27 cellular contexts compared by ENCODE assay signal in genomic region chr4:22072240-22072639, GRCh38.
"Had no signal": no experiment of that assay in that cellular context is flagged by ENCODE, and none has a peak within 500 bp of the region (broad histone marks: within the 10 kb centered on the region; RNA-seq: fewer than 3 reads in every experiment).

No MANE protein-coding gene starts in this region.

- H3K36me3 Mint-ChIP-seq: activated CD8-positive, alpha-beta memory T cell treated with anti-CD3 and anti-CD28 coated beads, Interleukin-2, amount 10 ng/mL, durations not matched to agents 7 days and 5 days; mesothelial cell of epicardium had no signal

- H3K4me3 ChIP-seq: esophagus squamous epithelium, heart right ventricle, pancreas, prostate gland, skin epidermis, thyroid gland, upper lobe of left lung, vagina had no signal

- H3K9me3 ChIP-seq: esophagus squamous epithelium, pancreas, prostate gland, thyroid gland, upper lobe of left lung, vagina had no signal

- H3K27me3 ChIP-seq: esophagus squamous epithelium, heart right ventricle, pancreas, thyroid gland, upper lobe of left lung, vagina had no signal

- H3K27me3 Mint-ChIP-seq: activated CD4-positive, alpha-beta memory T cell treated with anti-CD3 and anti-CD28 coated beads, Interleukin-2, amount 10 ng/mL, durations not matched to agents 7 days and 5 days; activated CD4-positive, alpha-beta T cell treated with anti-CD3 and anti-CD28 coated beads, Interleukin-2, amount 10 ng/mL, durations not matched to agents 7 days and 5 days; activated CD8-positive, alpha-beta memory T cell treated with anti-CD3 and anti-CD28 coated beads, Interleukin-2, amount 10 ng/mL, durations not matched to agents 7 days and 5 days; central memory CD8-positive, alpha-beta T cell; stimulated activated naive CD8-positive, alpha-beta T cell treated with anti-CD3 and anti-CD28 coated beads, Interleukin-15, Interleukin-2, amounts not matched to agents 100 ng/mL and 50 ng/mL, for 24 hours had no signal

- H3K36me3 ChIP-seq: esophagus squamous epithelium, heart right ventricle, pancreas, prostate gland, thyroid gland, upper lobe of left lung, vagina had no signal

- H3K27ac Mint-ChIP-seq: activated CD4-positive, alpha-beta memory T cell treated with anti-CD3 and anti-CD28 coated beads, Interleukin-2, amount 10 ng/mL, durations not matched to agents 7 days and 5 days; activated CD4-positive, alpha-beta T cell treated with anti-CD3 and anti-CD28 coated beads, Interleukin-2, amount 10 ng/mL, durations not matched to agents 7 days and 5 days; activated CD8-positive, alpha-beta memory T cell treated with anti-CD3 and anti-CD28 coated beads, Interleukin-2, amount 10 ng/mL, durations not matched to agents 7 days and 5 days; mesothelial cell of epicardium; naive thymus-derived CD4-positive, alpha-beta T cell; stimulated activated naive CD8-positive, alpha-beta T cell treated with anti-CD3 and anti-CD28 coated beads, Interleukin-15, Interleukin-2, amounts not matched to agents 100 ng/mL and 50 ng/mL, for 24 hours; T-helper 1 cell treated with Interleukin-12 subunit alpha and Interleukin-12 subunit beta and Interleukin-4 antibody, amounts not matched to agents 30 μg/mL and 1 μg/mL, for 36 hours had no signal

- H3K4me3 Mint-ChIP-seq: activated CD4-positive, alpha-beta memory T cell treated with anti-CD3 and anti-CD28 coated beads, Interleukin-2, amount 10 ng/mL, durations not matched to agents 7 days and 5 days; activated CD4-positive, alpha-beta T cell treated with anti-CD3 and anti-CD28 coated beads, Interleukin-2, amount 10 ng/mL, durations not matched to agents 7 days and 5 days; activated CD8-positive, alpha-beta memory T cell treated with anti-CD3 and anti-CD28 coated beads, Interleukin-2, amount 10 ng/mL, durations not matched to agents 7 days and 5 days; central memory CD8-positive, alpha-beta T cell; mesothelial cell of epicardium; naive thymus-derived CD4-positive, alpha-beta T cell; stimulated activated naive CD8-positive, alpha-beta T cell treated with anti-CD3 and anti-CD28 coated beads, Interleukin-15, Interleukin-2, amounts not matched to agents 100 ng/mL and 50 ng/mL, for 24 hours; T-helper 1 cell treated with Interleukin-12 subunit alpha and Interleukin-12 subunit beta and Interleukin-4 antibody, amounts not matched to agents 30 μg/mL and 1 μg/mL, for 36 hours had no signal

- DNase-seq: activated CD4-positive, alpha-beta memory T cell treated with anti-CD3 and anti-CD28 coated beads, Interleukin-2, amount 10 ng/mL, durations not matched to agents 7 days and 5 days; activated CD4-positive, alpha-beta T cell treated with anti-CD3 and anti-CD28 coated beads, Interleukin-2, amount 10 ng/mL, durations not matched to agents 7 days and 5 days; activated CD8-positive, alpha-beta memory T cell treated with anti-CD3 and anti-CD28 coated beads, Interleukin-2, amount 10 ng/mL, durations not matched to agents 7 days and 5 days; activated gamma-delta T cell; activated naive CD4-positive, alpha-beta T cell treated with anti-CD3 and anti-CD28 coated beads, Interleukin-2, amount 50 U/mL, for 16 hours; anterior cingulate cortex; dermis blood vessel endothelial cell; effector CD4-positive, alpha-beta T cell; esophagus squamous epithelium; heart right ventricle; naive thymus-derived CD4-positive, alpha-beta T cell; pancreas; retina; stimulated activated CD4-positive, alpha-beta T cell treated with anti-CD3 and anti-CD28 coated beads, Interleukin-12 subunit alpha, Interleukin-12 subunit beta, amount 100 ng/mL, for 4 hours; stimulated activated CD4-positive, alpha-beta T cell treated with anti-CD3 and anti-CD28 coated beads, Interleukin-4, amount 100 ng/mL, for 1 hour; T-helper 9 cell; thyroid gland; upper lobe of left lung had no signal

- ATAC-seq: activated CD8-positive, alpha-beta memory T cell treated with anti-CD3 and anti-CD28 coated beads, Interleukin-2, amount 10 ng/mL, durations not matched to agents 7 days and 5 days; heart right ventricle; naive thymus-derived CD4-positive, alpha-beta T cell; pancreas; sciatic nerve had no signal

- H3K4me1 ChIP-seq: esophagus squamous epithelium, heart right ventricle, pancreas, prostate gland, thyroid gland, upper lobe of left lung, vagina had no signal

- H3K27ac ChIP-seq: esophagus squamous epithelium, heart right ventricle, pancreas, prostate gland, skin epidermis, thyroid gland, upper lobe of left lung, vagina, VCaP had no signal

- H3K4me1 Mint-ChIP-seq: activated CD4-positive, alpha-beta memory T cell treated with anti-CD3 and anti-CD28 coated beads, Interleukin-2, amount 10 ng/mL, durations not matched to agents 7 days and 5 days; activated CD4-positive, alpha-beta T cell treated with anti-CD3 and anti-CD28 coated beads, Interleukin-2, amount 10 ng/mL, durations not matched to agents 7 days and 5 days; central memory CD8-positive, alpha-beta T cell; mesothelial cell of epicardium; naive thymus-derived CD4-positive, alpha-beta T cell had no signal
